11 cellular contexts compared by ENCODE assay signal in genomic region chr15:78750566-78750965, GRCh38.
DNase-seq lines count a peak whose midpoint lies in the region; ATAC-seq and TF ChIP-seq lines count a peak whose summit lies in the region.
"Had no signal": no experiment of that assay in that cellular context is flagged by ENCODE, and none has a peak within 500 bp of the region (broad histone marks: within the 10 kb centered on the region; RNA-seq: fewer than 3 reads in every experiment).

No MANE protein-coding gene starts in this region.

- H3K79me2 ChIP-seq in MM.1S (ENCODE audit: low read length): no peaks in the 10 kb centered on the region

- TF ChIP-seq CTCF in MM.1S (IDR thresholded peaks at IDR 0.05; ENCODE audit: low read length): no peak
- no peak for TF ChIP-seq CTCF in epithelial cell of proximal tubule (conservative IDR thresholded peaks at IDR 0.05; ENCODE audit: low read depth, low read length)
- TF ChIP-seq CTCF in natural killer cell (IDR thresholded peaks at IDR 0.05): no peak

- H3K9ac ChIP-seq in MM.1S (ENCODE audit: low read length): no peak overlapping the region

- H3K4me2 ChIP-seq in MM.1S (ENCODE audit: low read depth, low read length): peak overlapping the region; percentile 69; the same call in 1 of the 2 replicates

- H3K9me3 Mint-ChIP-seq in natural killer cell: no peaks in the 10 kb centered on the region

- no peak overlapping the region for H3K27ac ChIP-seq in MM.1S (ENCODE audit: low read length)

- DNase-seq in AG20443 (ENCODE audit: low spot score) (peak; percentile 24), MM.1S (no peak), epithelial cell of proximal tubule (ENCODE audit: low read depth) (no peak), natural killer cell (no peak), islet precursor cell (no peak)

- H4K20me1 ChIP-seq in MM.1S (ENCODE audit: insufficient read depth, low read length): no peaks in the 10 kb centered on the region

- no peaks in the 10 kb centered on the region for H3K36me3 Mint-ChIP-seq in natural killer cell

- no peaks in the 10 kb centered on the region for H3K27me3 Mint-ChIP-seq in natural killer cell (ENCODE audit: low read depth in 2 of 2)

- H2AFZ ChIP-seq in MM.1S (ENCODE audit: low read length): peak overlapping the region; percentile 61; the same call in 1 of the 2 replicates

- H3K27me3 ChIP-seq in MM.1S (replicated peaks; ENCODE audit: insufficient read depth, low read length): no peaks in the 10 kb centered on the region
- H3K27me3 ChIP-seq: tibial nerve had no signal

- H3K9me2 ChIP-seq in MM.1S (replicated peaks; ENCODE audit: insufficient read depth, low read length): no peaks in the 10 kb centered on the region

- H3K4me3 ChIP-seq in MM.1S (ENCODE audit: low read length): peak overlapping the region; percentile 40; the same call in 1 of the 2 replicates
- H3K4me3 ChIP-seq in epithelial cell of proximal tubule (ENCODE audit: low read depth, low read length): peak overlapping the region; percentile 26

- intact Hi-C loops in natural killer cell (cut with micrococcal nuclease): loop anchor here (10.0 kb wide), 1 partner anchor 434 kb away; no protein-coding TSS in a partner anchor

- peaks cover 5 to 6% of the 10 kb centered on the region in 2 donors for H3K4me1 Mint-ChIP-seq in natural killer cell

- no peaks in the 10 kb centered on the region for H3K4me1 ChIP-seq in MM.1S (ENCODE audit: low read length)

- peak overlapping the region; percentile 40 for H3K4me3 Mint-ChIP-seq in natural killer cell

- no peaks in the 10 kb centered on the region for H3K9me3 ChIP-seq in MM.1S (replicated peaks; ENCODE audit: insufficient read depth, low read length)
- H3K9me3 ChIP-seq: Caco-2, tibial nerve had no signal

- no peaks in the 10 kb centered on the region for H3K36me3 ChIP-seq in MM.1S (replicated peaks; ENCODE audit: insufficient read depth, low read length)
- H3K36me3 ChIP-seq: tibial nerve had no signal

- H3K27ac Mint-ChIP-seq in natural killer cell: no peak overlapping the region
- H3K27ac Mint-ChIP-seq: progenitor cell of endocrine pancreas had no signal

- no peak for ATAC-seq in natural killer cell
- no peak for ATAC-seq in GM21526 (IDR thresholded peaks at IDR 0.05; ENCODE audit: low FRiP score, unreplicated experiment)
- ATAC-seq in GM19455 (IDR thresholded peaks at IDR 0.05; ENCODE audit: unreplicated experiment): no peak
- no peak for ATAC-seq in HG03159 (IDR thresholded peaks at IDR 0.05; ENCODE audit: unreplicated experiment)

- no peaks in the 10 kb centered on the region for H3F3A ChIP-seq in MM.1S (ENCODE audit: insufficient read depth, low read length)
